In the genomic region with DNA sequence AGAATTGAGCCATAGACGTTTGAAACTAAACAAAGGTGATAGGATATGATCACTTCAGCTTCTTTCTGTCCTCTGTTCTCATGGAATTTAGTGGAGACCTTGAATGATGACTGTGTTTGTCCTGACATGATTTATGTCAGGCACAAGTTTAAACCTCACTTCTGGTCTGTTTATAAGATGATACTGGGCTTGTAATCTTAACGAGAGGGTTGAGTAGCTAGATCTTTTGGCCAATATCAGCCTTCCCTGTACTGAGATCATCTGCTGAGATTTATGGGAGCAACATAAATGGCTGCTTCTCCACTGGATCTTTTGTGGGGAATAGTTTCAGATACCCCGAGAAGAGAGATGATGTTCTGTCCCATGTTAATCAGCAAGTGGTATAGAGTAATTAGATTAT, we compare ENCODE assay signal across 7 cellular contexts.
"Had no signal": no experiment of that assay in that cellular context is flagged by ENCODE, and none has a peak within 500 bp of the region (broad histone marks: within the 10 kb centered on the region; RNA-seq: fewer than 3 reads in every experiment).

No MANE protein-coding gene starts in this region.

- H3K4me3 ChIP-seq: GM23338 had no signal

- H2AFZ ChIP-seq: GM23338 had no signal

- H3K4me2 ChIP-seq: GM23338 had no signal

- DNase-seq: H9, HCEC 1CT, KBM-7 had no signal

- H3K27ac Mint-ChIP-seq: GM23338, H9, IgD-negative memory B cell had no signal

- H3K27ac ChIP-seq: HL-60 had no signal

- H3K9me3 Mint-ChIP-seq: GM23338, H9, IgD-negative memory B cell had no signal

- H3K4me3 Mint-ChIP-seq: GM23338, H9 had no signal

- H3K36me3 Mint-ChIP-seq: IgD-negative memory B cell had no signal

- ATAC-seq: GM23338, HepG2 had no signal

- H3K4me1 Mint-ChIP-seq: IgD-negative memory B cell had no signal
